Comparison of ENCODE assay signal across 18 cellular contexts in the genomic region with DNA sequence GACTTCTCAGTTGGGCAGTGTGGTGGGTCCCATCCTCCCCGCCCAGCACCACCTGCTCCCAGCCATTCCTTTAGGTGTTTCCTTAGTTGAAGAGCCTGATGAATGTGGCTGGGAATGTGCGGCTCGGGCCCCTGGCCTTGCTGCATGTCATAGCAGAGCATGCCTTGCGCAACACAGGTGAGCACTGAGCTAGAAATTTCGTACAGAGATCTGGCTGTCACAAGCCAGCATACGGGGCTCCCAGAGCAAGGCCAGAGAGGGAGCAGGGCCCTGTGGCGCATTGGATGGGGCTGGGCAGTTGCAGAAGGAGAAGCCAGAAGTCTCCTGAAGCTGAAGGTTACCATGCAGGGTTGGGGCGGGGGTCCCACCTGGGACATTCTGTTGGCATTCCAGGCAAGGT.
DNase-seq lines count a peak whose midpoint lies in the region; ATAC-seq and TF ChIP-seq lines count a peak whose summit lies in the region.
"Had no signal": no experiment of that assay in that cellular context is flagged by ENCODE, and none has a peak within 500 bp of the region (broad histone marks: within the 10 kb centered on the region; RNA-seq: fewer than 3 reads in every experiment).

No MANE protein-coding gene starts in this region.

- H3K18ac ChIP-seq in trophoblast cell (ENCODE audit: low read length), result peak overlapping the region; percentile 44

- peak overlapping the region; percentile 29 for H2BK5ac ChIP-seq in trophoblast cell (ENCODE audit: low read depth, low read length, poor library complexity)

- H3K4ac ChIP-seq in trophoblast cell (ENCODE audit: low read depth, low read length), result no peak overlapping the region

- H3K27me3 ChIP-seq in left ventricle myocardium inferior (ENCODE audit: low read depth) (no peaks in the 10 kb centered on the region), foreskin keratinocyte (no peaks in the 10 kb centered on the region), trophoblast cell (ENCODE audit: insufficient read depth, low read length) (no peaks in the 10 kb centered on the region)
- H3K27me3 ChIP-seq: MG63, SJCRH30, testis had no signal

- H3K23ac ChIP-seq in trophoblast cell (ENCODE audit: low read length), result no peak overlapping the region

- H2AK5ac ChIP-seq in trophoblast cell (ENCODE audit: low read length), result peak overlapping the region; percentile 44

- no peak overlapping the region for H3K9ac ChIP-seq in trophoblast cell (ENCODE audit: low read length)

- H3K4me3 ChIP-seq in left ventricle myocardium inferior (no peak overlapping the region), trophoblast cell (ENCODE audit: low read depth, low read length) (no peak overlapping the region)
- H3K4me3 ChIP-seq: MG63, psoas muscle, SJCRH30, testis had no signal

- ATAC-seq in foreskin keratinocyte (peak; percentile 61), sciatic nerve (no peak), GM18502 (IDR thresholded peaks at IDR 0.05; ENCODE audit: poor library complexity, unreplicated experiment) (no peak)
- ATAC-seq: psoas muscle, T-helper 17 cell had no signal

- no CpG with 5 or more reads among the region's 8 CpGs for WGBS in trophoblast cell (ENCODE audit: extremely low coverage, insufficient coverage, insufficient read length)

- H4K91ac ChIP-seq in trophoblast cell (ENCODE audit: low read depth, low read length), result peak overlapping the region; percentile 74

- H3K9me3 ChIP-seq in left ventricle myocardium inferior (replicated peaks) (no peaks in the 10 kb centered on the region), trophoblast cell (ENCODE audit: insufficient read depth, low read depth, low read length) (no peaks in the 10 kb centered on the region)
- H3K9me3 ChIP-seq: MG63, psoas muscle, testis had no signal

- no peak for DNase-seq in left ventricle myocardium inferior
- no peak for DNase-seq in cardiac septum (ENCODE audit: low spot score)
- DNase-seq in foreskin keratinocyte, result peak; percentile 78 to 84
- peak; percentile 99 for DNase-seq in trophoblast cell
- DNase-seq in activated naive CD4-positive, alpha-beta T cell treated with anti-CD3 and anti-CD28 coated beads, Interleukin-2, amount 50 U/mL, for 16 hours, result no peak
- no peak for DNase-seq in mucosa of gallbladder (ENCODE audit: low spot score)
- DNase-seq in sciatic nerve (ENCODE audit: low spot score), result no peak
- DNase-seq: activated T-cell treated with anti-CD3 and anti-CD28 coated beads, Interleukin-2, amount 50 U/mL, for 48 hours; H7; MG63; NCI-H146; NCI-H2171 treated with DMSO at 0.1 percent for 48 hours; OCI-M1; psoas muscle; SJCRH30; T-helper 17 cell; testis had no signal

- TF ChIP-seq CTCF in left ventricle myocardium inferior (IDR thresholded peaks at IDR 0.05; ENCODE audit: borderline replicate concordance), result no peak
- TF ChIP-seq CTCF in foreskin keratinocyte (conservative IDR thresholded peaks at IDR 0.05), result no peak

- peak overlapping the region; percentile 12 for H3K14ac ChIP-seq in trophoblast cell (ENCODE audit: low read length)

- H2BK120ac ChIP-seq in trophoblast cell (ENCODE audit: insufficient read depth, low read length, poor library complexity), result peak overlapping the region; percentile 40

- H3K79me1 ChIP-seq in trophoblast cell (ENCODE audit: low read length), result peaks cover 8% of the 10 kb centered on the region

- H3K36me3 ChIP-seq in left ventricle myocardium inferior (peaks cover 15% of the 10 kb centered on the region), trophoblast cell (ENCODE audit: control insufficient read depth in 1 of 2, insufficient read depth in 2 of 2, low read length in 2 of 2) (peaks cover 5 to 7% of the 10 kb centered on the region in 2 experiments)
- H3K36me3 ChIP-seq: MG63 had no signal

- intact Hi-C loops in left ventricle myocardium inferior (cut with micrococcal nuclease) (no loop called here), cardiac septum (cut with DNase I) (no loop called here), sciatic nerve (cut with DNase I) (no loop called here)

- H3K27ac ChIP-seq in left ventricle myocardium inferior (replicated peaks) (peak overlapping the region; percentile 60), foreskin keratinocyte (peak overlapping the region; percentile 22), trophoblast cell (ENCODE audit: low read depth, low read length) (peak overlapping the region; percentile 77)
- H3K27ac ChIP-seq: psoas muscle, SJCRH30, testis had no signal

- H3K79me2 ChIP-seq in trophoblast cell (ENCODE audit: control insufficient read depth, insufficient read depth, low read length, poor library complexity), result no peaks in the 10 kb centered on the region

- H3K4me1 ChIP-seq in left ventricle myocardium inferior (peaks cover 88% of the 10 kb centered on the region), foreskin keratinocyte (peaks cover 45% of the 10 kb centered on the region), trophoblast cell (ENCODE audit: control insufficient read depth in 1 of 2, insufficient read depth in 2 of 2, low read length in 2 of 2) (peaks cover 27 to 37% of the 10 kb centered on the region in 2 experiments)
- H3K4me1 ChIP-seq: psoas muscle, SJCRH30, testis had no signal

- no peak overlapping the region for H2AFZ ChIP-seq in trophoblast cell (ENCODE audit: insufficient read depth, low read length, poor library complexity)

- H4K8ac ChIP-seq in trophoblast cell (ENCODE audit: low read depth, low read length), result peak overlapping the region; percentile 33

- no peak overlapping the region for H4K12ac ChIP-seq in trophoblast cell (ENCODE audit: low read depth, low read length)

- H3K4me2 ChIP-seq in trophoblast cell (ENCODE audit: low read length), result no peak overlapping the region

- H2BK12ac ChIP-seq in trophoblast cell (ENCODE audit: low read length), result no peak overlapping the region

Comparison
In these comparisons a context has a peak if more than half of its experiments do, and no peak if none do; other contexts are left out.
1. DNase-seq: peak in foreskin keratinocyte (2 of 2) and trophoblast cell (2 of 2); none in left ventricle myocardium inferior (single experiment), cardiac septum (single experiment), activated naive CD4-positive, alpha-beta T cell treated with anti-CD3 and anti-CD28 coated beads, Interleukin-2, amount 50 U/mL, for 16 hours (single experiment), mucosa of gallbladder (single experiment) and sciatic nerve (single experiment).
2. H3K27ac ChIP-seq: peak in every context shown above with its lines; median percentile 77 in trophoblast cell; 60 in left ventricle myocardium inferior; 22 in foreskin keratinocyte.